In genomic region chr11:16613401-16614381, GRCh38 we compare ENCODE assay signal across 8 cellular contexts.
DNase-seq lines count a peak whose midpoint lies in the region; ATAC-seq and TF ChIP-seq lines count a peak whose summit lies in the region.

No MANE protein-coding gene starts in this region.

- intact Hi-C loops in IMR-90 (cut with micrococcal nuclease): loop anchor here (1.0 to 2.0 kb wide), 3 partner anchors 787 to 1287 kb away; no protein-coding TSS in a partner anchor

- H3K79me2 ChIP-seq in DOHH2 (ENCODE audit: control insufficient read depth, low read length) (no peaks in the 10 kb centered on the region), OCI-LY3 (ENCODE audit: low read length) (no peaks in the 10 kb centered on the region)

- 1% methylated on average over 19 of the region's 74 CpGs; no CpG with 5 or more reads in 1 of the 2 experiments for WGBS in IMR-90 (ENCODE audit: extremely low coverage in 2 of 2, insufficient read length in 1 of 2), 2 experiments

- no peak overlapping the region for H2AK5ac ChIP-seq in IMR-90 (ENCODE audit: low read depth, low read length)

- H3K4me3 ChIP-seq in DOHH2 (ENCODE audit: low read length): peak overlapping the region; percentile 69
- H3K4me3 ChIP-seq in IMR-90 (ENCODE audit: insufficient read depth, low read depth, low read length): peak overlapping the region; percentile 67
- H3K4me3 ChIP-seq in OCI-LY3 (ENCODE audit: low read length): peak overlapping the region; percentile 63
- H3K4me3 ChIP-seq in fibroblast of villous mesenchyme (ENCODE audit: low read depth, low read length): peak overlapping the region; percentile 60

- H3K4me2 ChIP-seq in DOHH2 (ENCODE audit: low read length) (peak overlapping the region; percentile 77), IMR-90 (ENCODE audit: low read depth, low read length) (peak overlapping the region; percentile 99), OCI-LY3 (ENCODE audit: low read length) (peak overlapping the region; percentile 77)

- H2AFZ ChIP-seq in IMR-90 (replicated peaks; ENCODE audit: low read length, poor library complexity): peak overlapping the region; percentile 95
- peak overlapping the region; percentile 27; the same call in 1 of the 2 replicates for H2AFZ ChIP-seq in OCI-LY3 (ENCODE audit: low read depth, low read length)

- H3K56ac ChIP-seq in IMR-90 (ENCODE audit: extremely low read depth, insufficient read depth, low read length): peak overlapping the region; percentile 69

- BruUV-seq in IMR-90 (replicated peaks; lab: Mats Ljungman, UMichigan): no TSS peak

- H3K9ac ChIP-seq in IMR-90 (ENCODE audit: low read depth, low read length) (peak overlapping the region; percentile 55), OCI-LY3 (ENCODE audit: low read length) (no peak overlapping the region)

- peak overlapping the region; percentile 48 to 78 for H4K8ac ChIP-seq in IMR-90 (ENCODE audit: low read depth in 2 of 2, low read length in 2 of 2)

- peak overlapping the region; percentile 85 for H2AK9ac ChIP-seq in IMR-90 (replicated peaks; ENCODE audit: low read depth, low read length, poor library complexity)

- peak overlapping the region; percentile 73 for H3K4me3 Mint-ChIP-seq in activated T-helper 17 cell treated with anti-CD3 and anti-CD28 coated beads, Interleukin-2, amount 50 U/mL, for 72 hours
- peak overlapping the region; percentile 81 to 91 (median 89) for H3K4me3 Mint-ChIP-seq in nephron

- no peaks in the 10 kb centered on the region for H3K36me3 ChIP-seq in DOHH2 (ENCODE audit: control insufficient read depth, low read length)
- H3K36me3 ChIP-seq in IMR-90 (ENCODE audit: control insufficient read depth, insufficient read depth, low read length): no peaks in the 10 kb centered on the region
- no peaks in the 10 kb centered on the region for H3K36me3 ChIP-seq in OCI-LY3 (replicated peaks; ENCODE audit: low read depth, low read length)

- H3K4ac ChIP-seq in IMR-90 (ENCODE audit: low read depth, low read length): peak overlapping the region; percentile 79

- peaks cover 5% of the 10 kb centered on the region for H3K4me1 ChIP-seq in DOHH2 (ENCODE audit: control insufficient read depth, low read length)
- peaks cover 5% of the 10 kb centered on the region; the same call in 1 of the 2 replicates for H3K4me1 ChIP-seq in IMR-90 (ENCODE audit: control insufficient read depth, insufficient read depth, low read length)
- peaks cover 5% of the 10 kb centered on the region; the same call in 1 of the 2 replicates for H3K4me1 ChIP-seq in OCI-LY3 (ENCODE audit: low read length)

- H3K4me1 Mint-ChIP-seq in activated T-helper 17 cell treated with anti-CD3 and anti-CD28 coated beads, Interleukin-2, amount 50 U/mL, for 72 hours: no peaks in the 10 kb centered on the region
- H3K4me1 Mint-ChIP-seq in nephron: peaks cover 19% of the 10 kb centered on the region

- in situ Hi-C loops in IMR-90 (cut with MboI; ENCODE audit: low sequenced_read_pairs): loop anchor here (10.0 kb wide), 1 partner anchor 1279 kb away; no protein-coding TSS in a partner anchor

- no peaks in the 10 kb centered on the region for H3F3A ChIP-seq in DOHH2 (ENCODE audit: control insufficient read depth, insufficient read depth)

- no peaks in the 10 kb centered on the region for H3K79me1 ChIP-seq in IMR-90 (ENCODE audit: low read depth in 1 of 2, low read length in 2 of 2)

- H3K9me3 ChIP-seq in DOHH2 (ENCODE audit: control insufficient read depth, insufficient read depth, low read length) (no peaks in the 10 kb centered on the region), IMR-90 (ENCODE audit: control insufficient read depth, insufficient read depth, low read length) (no peaks in the 10 kb centered on the region), OCI-LY3 (ENCODE audit: insufficient read depth, low read length) (no peaks in the 10 kb centered on the region)

- peak overlapping the region; percentile 45 for H4K5ac ChIP-seq in IMR-90 (ENCODE audit: low read depth, low read length)

- H3K23ac ChIP-seq in IMR-90 (ENCODE audit: low read depth, low read length): peak overlapping the region; percentile 29; the same call in 1 of the 2 replicates

- H2BK15ac ChIP-seq in IMR-90 (ENCODE audit: low read depth, low read length): peak overlapping the region; percentile 51; the same call in 2 of the 3 replicates

- TF ChIP-seq CTCF in DOHH2 (IDR thresholded peaks at IDR 0.05; ENCODE audit: low read depth, low read length, poor library complexity, severe bottlenecking) (peak; percentile 80), IMR-90 (conservative IDR thresholded peaks at IDR 0.05; ENCODE audit: low read depth, low read length) (peak; percentile 92), OCI-LY3 (IDR thresholded peaks at IDR 0.05; ENCODE audit: low read depth, low read length) (peak; percentile 79), fibroblast of villous mesenchyme (IDR thresholded peaks at IDR 0.05; ENCODE audit: insufficient read depth, low read depth, low read length) (peak; percentile 93), nephron (IDR thresholded peaks at IDR 0.05; ENCODE audit: unreplicated experiment in 3 of 3) (peak; percentile 88 to 92 (median 91))

- H3K27me3 ChIP-seq in DOHH2 (ENCODE audit: control insufficient read depth, low read length) (peaks cover 16% of the 10 kb centered on the region), IMR-90 (ENCODE audit: control insufficient read depth, insufficient read depth, low read length) (0 out of 2 replicates have a peak, but pooled peaks cover 2% of the 10 kb centered on the region), OCI-LY3 (ENCODE audit: low read depth, low read length) (no peaks in the 10 kb centered on the region)

- POLR2A ChIA-PET in IMR-90 (lab: Charles Lee; ENCODE audit: unreplicated experiment): interaction anchor here (0.5 to 0.6 kb wide), 2 partner anchors 145 to 1093 kb away, joined by 3 read pairs; no protein-coding TSS in a partner anchor

- H3K27me3 Mint-ChIP-seq in activated T-helper 17 cell treated with anti-CD3 and anti-CD28 coated beads, Interleukin-2, amount 50 U/mL, for 72 hours: peaks cover 49% of the 10 kb centered on the region
- H3K27me3 Mint-ChIP-seq in nephron (ENCODE audit: low read depth): peaks cover 5% of the 10 kb centered on the region

- peak; percentile 99 for ATAC-seq in GM21737 (IDR thresholded peaks at IDR 0.05; ENCODE audit: unreplicated experiment)
- peak; percentile 97 for ATAC-seq in IMR-90 (ENCODE audit: low read depth)
- ATAC-seq in activated T-helper 17 cell treated with anti-CD3 and anti-CD28 coated beads, Interleukin-2, amount 50 U/mL, for 72 hours (replicated peaks): peak; percentile 95

- H4K91ac ChIP-seq in IMR-90 (ENCODE audit: insufficient read depth, low read depth, low read length): peak overlapping the region; percentile 65

- no peaks in the 10 kb centered on the region for H3K9me3 Mint-ChIP-seq in activated T-helper 17 cell treated with anti-CD3 and anti-CD28 coated beads, Interleukin-2, amount 50 U/mL, for 72 hours
- H3K9me3 Mint-ChIP-seq in nephron: no peaks in the 10 kb centered on the region

- H3K36me3 Mint-ChIP-seq in activated T-helper 17 cell treated with anti-CD3 and anti-CD28 coated beads, Interleukin-2, amount 50 U/mL, for 72 hours (ENCODE audit: low read depth): no peaks in the 10 kb centered on the region
- no peaks in the 10 kb centered on the region for H3K36me3 Mint-ChIP-seq in nephron (ENCODE audit: low read depth)

- peak overlapping the region; percentile 28; the same call in 1 of the 2 replicates for H3K18ac ChIP-seq in IMR-90 (ENCODE audit: low read depth, low read length)

- TF ChIP-seq RAD21 in IMR-90 (IDR thresholded peaks at IDR 0.05; ENCODE audit: low read length): peak; percentile 96

- H4K20me1 ChIP-seq in DOHH2 (ENCODE audit: control insufficient read depth, insufficient read depth, low read depth, low read length) (no peaks in the 10 kb centered on the region), IMR-90 (ENCODE audit: insufficient read depth, low read length) (no peaks in the 10 kb centered on the region), OCI-LY3 (ENCODE audit: insufficient read depth, low read length) (no peaks in the 10 kb centered on the region)

- no peak for TF ChIP-seq POLR2A in IMR-90 (IDR thresholded peaks at IDR 0.05; ENCODE audit: low read depth, low read length)

- DNase-seq in IMR-90: peak; percentile 83
- DNase-seq in fibroblast of villous mesenchyme (ENCODE audit: low read depth): peak; percentile 88
- DNase-seq in substantia nigra (lab: John Stamatoyannopoulos, UW): peak in 45 of 49 donors; percentile 34 to 89 (median 80)

- H2BK5ac ChIP-seq in IMR-90 (ENCODE audit: low read depth, low read length, poor library complexity, severe bottlenecking): no peak overlapping the region

- CTCF ChIA-PET in IMR-90 (lab: Yijun Ruan, JAX): interaction anchor here (0.7 to 1.8 kb wide), 10 partner anchors 10 to 1285 kb away, joined by 3 to 10 read pairs (median 4); no protein-coding TSS in a partner anchor

- peak overlapping the region; percentile 89 for H2BK120ac ChIP-seq in IMR-90 (ENCODE audit: low read depth, low read length)

- H3K27ac Mint-ChIP-seq in activated T-helper 17 cell treated with anti-CD3 and anti-CD28 coated beads, Interleukin-2, amount 50 U/mL, for 72 hours: no peak overlapping the region
- H3K27ac Mint-ChIP-seq in nephron: peak overlapping the region; percentile 5 to 58 (median 22)

- H3K27ac ChIP-seq in DOHH2 (ENCODE audit: low read depth, low read length): no peak overlapping the region
- H3K27ac ChIP-seq in IMR-90 (ENCODE audit: insufficient read depth, low read length): peak overlapping the region; percentile 36
- no peak overlapping the region for H3K27ac ChIP-seq in OCI-LY3 (ENCODE audit: low read length)
- H3K27ac ChIP-seq in substantia nigra (ENCODE audit: low read depth, low read length, poor library complexity, severe bottlenecking): no peak overlapping the region

- H3K14ac ChIP-seq in IMR-90 (replicated peaks; ENCODE audit: low read depth, low read length): peak overlapping the region; percentile 88

- H3K9me1 ChIP-seq in IMR-90 (ENCODE audit: insufficient read depth, low read length): no peaks in the 10 kb centered on the region

- peak overlapping the region; percentile 57 for H2BK20ac ChIP-seq in IMR-90 (ENCODE audit: low read depth, low read length)

- no peaks in the 10 kb centered on the region for H3K9me2 ChIP-seq in DOHH2 (replicated peaks; ENCODE audit: control insufficient read depth, low read length)

- dilution Hi-C loops in IMR-90 (cut with HindIII; ENCODE audit: low sequenced_read_pairs, unreplicated experiment): no loop called here

TF ChIP-seq in IMR-90, 13 proteins besides CTCF, POLR2A, EP300 and RAD21:
- TF ChIP-seq SMC3 (IDR thresholded peaks at IDR 0.05; ENCODE audit: low read depth, low read length): peak; percentile 82
- no peak for TF ChIP-seq RFX5 (IDR thresholded peaks at IDR 0.05; ENCODE audit: low read depth, low read length)
- peak; percentile 28; the same call in 1 of the 2 replicates for TF ChIP-seq MAZ (IDR thresholded peaks at IDR 0.05; ENCODE audit: borderline replicate concordance, low read depth, low read length)
